In the genomic region with DNA sequence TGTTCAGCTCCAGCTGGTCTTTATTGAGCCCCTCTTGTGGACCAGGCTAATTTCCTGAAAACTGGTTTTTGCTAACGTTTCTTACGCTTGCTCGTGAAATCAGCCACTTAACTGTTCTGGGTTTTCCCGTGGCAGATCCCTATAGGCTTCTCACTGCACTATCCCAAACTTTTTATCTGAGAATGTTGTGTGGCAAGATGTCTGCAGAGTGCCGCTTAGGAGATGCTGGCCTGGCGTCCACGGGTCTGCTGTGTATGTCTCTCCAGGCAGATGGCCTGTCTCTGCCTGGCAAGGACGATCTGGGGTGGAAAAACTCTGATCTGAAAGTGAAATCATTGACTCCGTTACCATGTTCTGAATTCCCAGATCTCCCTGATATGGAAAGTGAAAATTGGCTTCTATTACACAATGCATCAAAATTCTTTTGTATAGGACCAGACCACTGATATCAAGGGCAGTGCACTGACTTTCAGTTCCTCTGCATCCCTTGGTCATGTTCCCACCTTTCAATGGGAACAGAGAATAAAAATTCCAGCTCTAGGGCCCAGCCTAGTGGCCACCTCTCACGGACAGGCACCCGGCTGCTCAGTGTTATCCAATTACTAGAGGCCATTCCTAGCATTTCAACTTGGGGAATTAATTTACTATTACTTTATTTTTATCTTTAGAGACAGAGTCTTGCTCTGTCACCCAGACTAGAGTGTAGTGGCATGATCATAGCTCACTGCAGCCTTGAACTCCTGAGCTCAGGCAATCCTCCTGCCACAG, we compare ENCODE assay signal across 23 cellular contexts.
"Had no signal": no experiment of that assay in that cellular context is flagged by ENCODE, and none has a peak within 500 bp of the region (broad histone marks: within the 10 kb centered on the region; RNA-seq: fewer than 3 reads in every experiment).

No MANE protein-coding gene starts in this region.

- H3K36me3 ChIP-seq: ascending aorta had no signal

- H3K4me3 ChIP-seq: ascending aorta, body of pancreas had no signal

- H3K27ac ChIP-seq: ascending aorta, body of pancreas had no signal

- H3K4me1 ChIP-seq: ascending aorta, body of pancreas had no signal

- ATAC-seq: activated CD8-positive, alpha-beta memory T cell treated with anti-CD3 and anti-CD28 coated beads, Interleukin-2, amount 10 ng/mL, durations not matched to agents 7 days and 5 days; activated naive CD4-positive, alpha-beta T cell treated with anti-CD3 and anti-CD28 coated beads, Interleukin-2, amount 50 U/mL, for 72 hours; activated naive CD8-positive, alpha-beta T cell treated with anti-CD3 and anti-CD28 coated beads, Interleukin-2, amount 50 U/mL, for 24 hours; body of pancreas had no signal

- DNase-seq: activated B cell treated with CpG ODN at 0.5 μM for 24 hours; activated CD4-positive, alpha-beta T cell treated with anti-CD3 and anti-CD28 coated beads for 1 hour; activated CD4-positive, alpha-beta T cell treated with anti-CD3 and anti-CD28 coated beads, Interleukin-2, amount 10 ng/mL, durations not matched to agents 24 days and 14 days; activated CD4-positive, alpha-beta T cell treated with anti-CD3 and anti-CD28 coated beads, Interleukin-2, amount 50 U/mL, for 48 hours; activated CD8-positive, alpha-beta memory T cell treated with anti-CD3 and anti-CD28 coated beads, Interleukin-2, amount 10 ng/mL, durations not matched to agents 7 days and 5 days; activated effector memory CD4-positive, alpha-beta T cell treated with anti-CD3 and anti-CD28 coated beads, Interleukin-2, amount 50 U/mL, for 16 hours; activated naive CD4-positive, alpha-beta T cell treated with Interleukin-2 at 50 U/mL for 16 hours; activated naive CD8-positive, alpha-beta T cell treated with anti-CD3 and anti-CD28 coated beads, Interleukin-2, amount 50 U/mL, for 24 hours; activated T-cell treated with anti-CD3 and anti-CD28 coated beads, Interleukin-2, amount 50 U/mL, for 24 hours; amniotic stem cell; body of pancreas; central memory CD4-positive, alpha-beta T cell; Kasumi-1; NCI-H1092; NCI-H1417 treated with DMSO at 0.1 percent for 48 hours; NCI-H1694; NCI-H2029 treated with DMSO at 0.1 percent for 48 hours; NCI-H510A treated with DMSO at 0.1 percent for 48 hours; NCI-H69; SHP77 treated with DMSO at 0.1 percent for 48 hours had no signal

- H3K9me3 ChIP-seq: ascending aorta, body of pancreas had no signal

- H3K4me3 Mint-ChIP-seq: activated B cell treated with CpG ODN at 0.5 μM for 24 hours; activated CD4-positive, alpha-beta T cell treated with anti-CD3 and anti-CD28 coated beads, Interleukin-2, amount 10 ng/mL, durations not matched to agents 24 days and 14 days; activated CD8-positive, alpha-beta memory T cell treated with anti-CD3 and anti-CD28 coated beads, Interleukin-2, amount 10 ng/mL, durations not matched to agents 7 days and 5 days; activated naive CD8-positive, alpha-beta T cell treated with anti-CD3 and anti-CD28 coated beads, Interleukin-2, amount 50 U/mL, for 24 hours; activated T-cell treated with anti-CD3 and anti-CD28 coated beads, Interleukin-2, amount 50 U/mL, for 24 hours; T-helper 1 cell treated with Interleukin-12 subunit alpha and Interleukin-12 subunit beta and Interleukin-4 antibody, amounts not matched to agents 30 μg/mL and 1 μg/mL, for 36 hours had no signal

- H3K9me3 Mint-ChIP-seq: activated B cell treated with CpG ODN at 0.5 μM for 24 hours had no signal

- H3K27ac Mint-ChIP-seq: activated B cell treated with CpG ODN at 0.5 μM for 24 hours; activated CD4-positive, alpha-beta T cell treated with anti-CD3 and anti-CD28 coated beads, Interleukin-2, amount 10 ng/mL, durations not matched to agents 24 days and 14 days; activated CD8-positive, alpha-beta memory T cell treated with anti-CD3 and anti-CD28 coated beads, Interleukin-2, amount 10 ng/mL, durations not matched to agents 7 days and 5 days; activated naive CD4-positive, alpha-beta T cell treated with anti-CD3 and anti-CD28 coated beads, Interleukin-2, amount 50 U/mL, for 72 hours; activated naive CD8-positive, alpha-beta T cell treated with anti-CD3 and anti-CD28 coated beads, Interleukin-2, amount 50 U/mL, for 24 hours; activated T-cell treated with anti-CD3 and anti-CD28 coated beads, Interleukin-2, amount 50 U/mL, for 24 hours; T-helper 1 cell treated with Interleukin-12 subunit alpha and Interleukin-12 subunit beta and Interleukin-4 antibody, amounts not matched to agents 30 μg/mL and 1 μg/mL, for 36 hours had no signal

- H3K27me3 ChIP-seq: ascending aorta, body of pancreas had no signal

- H3K4me1 Mint-ChIP-seq: activated B cell treated with CpG ODN at 0.5 μM for 24 hours had no signal

- H3K36me3 Mint-ChIP-seq: activated naive CD4-positive, alpha-beta T cell treated with anti-CD3 and anti-CD28 coated beads, Interleukin-2, amount 50 U/mL, for 72 hours had no signal
